Comparison of ENCODE assay signal across 8 cellular contexts in genomic region chr1:43934279-43934985, GRCh38. TPM values are rescaled to one million over a fixed set of nuclear protein-coding genes. Genes with fewer than 3 reads are reported as not detected.
DNase-seq lines count a peak whose midpoint lies in the region; ATAC-seq and TF ChIP-seq lines count a peak whose summit lies in the region.

No MANE protein-coding gene starts in this region.

- CTCF ChIA-PET in BJ (lab: Yijun Ruan, JAX) = interaction anchor here (0.6 to 8.7 kb wide), 81 partner anchors 9 to 708 kb away, joined by 3 to 365 read pairs (median 6); partner anchors contain the start of genes ATP6V0B, DPH2, IPO13 and KDM4A
- CTCF ChIA-PET in HEK293T (lab: Yijun Ruan, JAX) = interaction anchor here (0.6 to 2.7 kb wide), 35 partner anchors 9 to 997 kb away, joined by 3 to 127 read pairs (median 3); partner anchors contain the start of gene IPO13

- H3K4me1 ChIP-seq in thoracic aorta (ENCODE audit: control insufficient read depth in 1 of 2, low read depth in 2 of 2) = peaks cover 15 to 20% of the 10 kb centered on the region in 2 donors

- no peak overlapping the region for H3K27ac ChIP-seq in thoracic aorta

- H3K36me3 ChIP-seq in BJ (ENCODE audit: control insufficient read depth, insufficient read depth, low read length) (peaks cover 2% of the 10 kb centered on the region), thoracic aorta (no peaks in the 10 kb centered on the region)

- H3K9me3 ChIP-seq in thoracic aorta = no peaks in the 10 kb centered on the region

- no peaks in the 10 kb centered on the region for H3K27me3 ChIP-seq in BJ (ENCODE audit: control insufficient read depth, insufficient read depth, low read length)
- no peaks in the 10 kb centered on the region for H3K27me3 ChIP-seq in thoracic aorta (replicated peaks; ENCODE audit: insufficient read depth)

- POLR2A ChIA-PET in BJ (lab: Charles Lee) = interaction anchor here (0.5 kb wide), 1 partner anchor 124 kb away, joined by 8 read pairs; no protein-coding TSS in a partner anchor
- POLR2A ChIA-PET in HEK293T (lab: Yijun Ruan, JAX) = interaction anchor here (0.7 to 1.8 kb wide), 8 partner anchors 9 to 227 kb away, joined by 3 to 8 read pairs (median 4); partner anchors contain the start of genes IPO13 and ST3GAL3

- DNase-seq in BJ (ENCODE audit: low read depth) (no peak), HEK293T (ENCODE audit: extremely low spot score) (peak; percentile 75), NCI-H748 treated with DMSO at 0.1 percent for 48 hours (lab: John Stamatoyannopoulos, UW) (peak; percentile 85), epithelial cell of proximal tubule (ENCODE audit: low read depth) (no peak), myocyte (ENCODE audit: low read depth) (peak; percentile 67), thoracic aorta (ENCODE audit: low spot score) (no peak)
- DNase-seq in activated CD8-positive, alpha-beta memory T cell treated with anti-CD3 and anti-CD28 coated beads for 48 hours (ENCODE audit: low read depth in 2 of 3, low spot score in 2 of 3) = peak in 2 of 3 experiments; percentile 37 to 63

- TF ChIP-seq CTCF in BJ (IDR thresholded peaks at IDR 0.05; ENCODE audit: insufficient read depth, low read depth, low read length) = peak; percentile 96
- TF ChIP-seq CTCF in epithelial cell of proximal tubule (conservative IDR thresholded peaks at IDR 0.05; ENCODE audit: low read depth, low read length) = peak; percentile 93
- peak; percentile 88 for TF ChIP-seq CTCF in thoracic aorta (IDR thresholded peaks at IDR 0.05)

- H3K4me3 ChIP-seq in BJ (ENCODE audit: low read depth, low read length) = no peak overlapping the region
- H3K4me3 ChIP-seq in epithelial cell of proximal tubule (ENCODE audit: low read depth, low read length) = no peak overlapping the region
- peak overlapping the region; percentile 73 for H3K4me3 ChIP-seq in thoracic aorta

- no peak for ATAC-seq in thoracic aorta (ENCODE audit: insufficient number of reproducible peaks, low FRiP score, low read depth)
- no peak for ATAC-seq in HG03025 (IDR thresholded peaks at IDR 0.05; ENCODE audit: low FRiP score, unreplicated experiment)

TF ChIP-seq in HEK293T, 16 proteins besides CTCF, POLR2A, EP300 and RAD21:
- no peak for TF ChIP-seq HDGF (IDR thresholded peaks at IDR 0.05; ENCODE audit: borderline replicate concordance)
- TF ChIP-seq L3MBTL2 (conservative IDR thresholded peaks at IDR 0.05) = no peak
- TF ChIP-seq SUZ12 (IDR thresholded peaks at IDR 0.05) = no peak
- no peak for TF ChIP-seq LEF1 (IDR thresholded peaks at IDR 0.05; ENCODE audit: borderline replicate concordance)
- TF ChIP-seq FOXK2 (IDR thresholded peaks at IDR 0.05) = no peak
- TF ChIP-seq TARDBP (IDR thresholded peaks at IDR 0.05) = no peak
- no peak for TF ChIP-seq FOXA1 (IDR thresholded peaks at IDR 0.05)
- TF ChIP-seq ARNT (IDR thresholded peaks at IDR 0.05) = no peak
- TF ChIP-seq FOXM1 (IDR thresholded peaks at IDR 0.05; ENCODE audit: borderline replicate concordance) = no peak
- no peak for TF ChIP-seq SP1 (IDR thresholded peaks at IDR 0.05)
- TF ChIP-seq PKNOX1 (IDR thresholded peaks at IDR 0.05) = no peak
- TF ChIP-seq NFRKB (IDR thresholded peaks at IDR 0.05) = no peak
- TF ChIP-seq CTBP1 (IDR thresholded peaks at IDR 0.05; ENCODE audit: borderline replicate concordance) = no peak
- TF ChIP-seq ZNF384 (IDR thresholded peaks at IDR 0.05) = no peak
- no peak for TF ChIP-seq BHLHE40 (IDR thresholded peaks at IDR 0.05; ENCODE audit: borderline replicate concordance)
TF ChIP-seq in HEK293T: peak in this region for 0.

RNA-seq across cellular contexts. Expression of gene ARTN, which starts 0.8 kb away (rescaled TPM):
- 0.17 and 0.39 TPM in 2 replicates for polyA plus RNA-seq in BJ (2011; rRNA removed)
- 0.85 and 1.2 TPM in 2 replicates for polyA minus RNA-seq in BJ (2011; rRNA and poly(A)+ RNA removed)
- 2.0 and 14.1 TPM in 2 replicates for total RNA-seq in epithelial cell of proximal tubule
- total RNA-seq in myocyte = 0.80 and 6.9 TPM in 2 replicates
- 0.52 TPM for polyA plus RNA-seq in myocyte (2012)
- total RNA-seq in thoracic aorta = 1 to 10 TPM; 3.8 to 6.1 TPM

RNA-seq across cellular contexts. Expression of gene IPO13, which starts 12.3 kb away (rescaled TPM):
- polyA plus RNA-seq in BJ (2011; rRNA removed) = 13.4 and 24.8 TPM in 2 replicates
- polyA minus RNA-seq in BJ (2011; rRNA and poly(A)+ RNA removed) = 31.0 and 37.8 TPM in 2 replicates
- total RNA-seq in epithelial cell of proximal tubule (16.6 and 28.7 TPM in 2 replicates), myocyte (53.6 and 55.5 TPM in 2 replicates), thoracic aorta (10 to 100 TPM; 22.2 to 34.3 TPM)
- polyA plus RNA-seq in myocyte (2012) = 44.4 TPM

RNA-seq across cellular contexts. Expression of gene DPH2, which starts 35.4 kb away (rescaled TPM):
- 20.9 and 35.3 TPM in 2 replicates for polyA plus RNA-seq in BJ (2011; rRNA removed)
- polyA minus RNA-seq in BJ (2011; rRNA and poly(A)+ RNA removed) = 23.8 and 42.8 TPM in 2 replicates
- total RNA-seq in epithelial cell of proximal tubule (29.5 and 48.5 TPM in 2 replicates), myocyte (34.2 and 36.3 TPM in 2 replicates), thoracic aorta (10 to 100 TPM; 21.9 to 31.4 TPM)
- polyA plus RNA-seq in myocyte (2012) = 28.5 TPM

RNA-seq across cellular contexts. Expression of gene ATP6V0B, which starts 40.3 kb away (rescaled TPM):
- polyA plus RNA-seq in BJ (2011; rRNA removed) = 135 and 186 TPM in 2 replicates
- 53.8 and 80.8 TPM in 2 replicates for polyA minus RNA-seq in BJ (2011; rRNA and poly(A)+ RNA removed)
- 139 and 262 TPM in 2 replicates for total RNA-seq in epithelial cell of proximal tubule
- total RNA-seq in myocyte = 211 and 236 TPM in 2 replicates
- 241 TPM for polyA plus RNA-seq in myocyte (2012)
- 100 to 1,000 TPM in 1 of 2 donors, 10 to 100 TPM in 1; 72.3 to 136 TPM for total RNA-seq in thoracic aorta

RNA-seq across cellular contexts. Expression of gene B4GALT2, which starts 44.6 kb away (rescaled TPM):
- polyA plus RNA-seq in BJ (2011; rRNA removed) = 60.2 and 82.2 TPM in 2 replicates
- 53.3 and 71.8 TPM in 2 replicates for polyA minus RNA-seq in BJ (2011; rRNA and poly(A)+ RNA removed)
- total RNA-seq in epithelial cell of proximal tubule = 69.5 and 105 TPM in 2 replicates
- 83.0 and 84.4 TPM in 2 replicates for total RNA-seq in myocyte
- polyA plus RNA-seq in myocyte (2012) = 120 TPM
- total RNA-seq in thoracic aorta = 10 to 100 TPM; 34.8 to 51.6 TPM

Comparison
In these comparisons a context has a peak if more than half of its experiments do, and no peak if none do; other contexts are left out.
1. DNase-seq: peak in HEK293T (single experiment), NCI-H748 treated with DMSO at 0.1 percent for 48 hours (single experiment), activated CD8-positive, alpha-beta memory T cell treated with anti-CD3 and anti-CD28 coated beads for 48 hours (2 of 3) and myocyte (single experiment); none in BJ (single experiment), epithelial cell of proximal tubule (single experiment) and thoracic aorta (single experiment).
2. Peak in every context shown above with its lines, with median percentiles within 50 percentile points of each other: CTCF ChIP-seq.